2 cellular contexts compared by ENCODE assay signal in genomic region chr16:73010150-73010676, GRCh38.
TF ChIP-seq lines count a peak whose summit lies in the region.

No MANE protein-coding gene starts in this region.

TF ChIP-seq in SK-N-SH, 30 proteins besides CTCF, POLR2A, EP300 and RAD21 (continued from another document):
- TF ChIP-seq ZBTB33 (IDR thresholded peaks at IDR 0.05; ENCODE audit: borderline replicate concordance, low read depth) (no peak), PBX3 (IDR thresholded peaks at IDR 0.05) (no peak), GABPA (IDR thresholded peaks at IDR 0.05; ENCODE audit: low read depth) (no peak), NFIC (IDR thresholded peaks at IDR 0.05; ENCODE audit: borderline replicate concordance) (no peak), RXRA (IDR thresholded peaks at IDR 0.05; ENCODE audit: borderline replicate concordance, low read depth) (no peak), RCOR1 (IDR thresholded peaks at IDR 0.05; ENCODE audit: low read length) (peak; percentile 56; the same call in 1 of the 2 replicates), USF1 (IDR thresholded peaks at IDR 0.05; ENCODE audit: borderline replicate concordance, low read depth) (no peak)
TF ChIP-seq in SK-N-SH: peak in this region for 3.

TF ChIP-seq in HepG2, 621 proteins besides CTCF, POLR2A, EP300 and RAD21 (continued from another document and continues in another):
- TF ChIP-seq ZBTB33 (CRISPR knock-in tag; IDR thresholded peaks at IDR 0.05) = peak; percentile 94
- TF ChIP-seq PTBP1 (IDR thresholded peaks at IDR 0.05; ENCODE audit: low read depth, low read length, poor library complexity, severe bottlenecking) = no peak
- peak; percentile 47; the same call in 1 of the 2 replicates for TF ChIP-seq ZBTB4 (CRISPR knock-in tag; IDR thresholded peaks at IDR 0.05; ENCODE audit: borderline replicate concordance)
- TF ChIP-seq ZFP82 (CRISPR knock-in tag; IDR thresholded peaks at IDR 0.05; ENCODE audit: borderline replicate concordance) = no peak
- TF ChIP-seq FOXM1 (CRISPR knock-in tag; IDR thresholded peaks at IDR 0.05) = no peak
- TF ChIP-seq SPEN (CRISPR knock-in tag; IDR thresholded peaks at IDR 0.05; ENCODE audit: low read depth) = no peak
- TF ChIP-seq SP2 (CRISPR knock-in tag; IDR thresholded peaks at IDR 0.05) = 0 out of 2 replicates have a peak, but pooled peaks have one; percentile 5
- no peak for TF ChIP-seq ZSCAN12 (CRISPR knock-in tag; IDR thresholded peaks at IDR 0.05)
- no peak for TF ChIP-seq ZNF281 (CRISPR knock-in tag; IDR thresholded peaks at IDR 0.05; ENCODE audit: borderline replicate concordance)
- TF ChIP-seq HNF1A (IDR thresholded peaks at IDR 0.05; ENCODE audit: low read depth) = no peak
- TF ChIP-seq HNF1A (CRISPR knock-in tag; IDR thresholded peaks at IDR 0.05; ENCODE audit: borderline replicate concordance) = no peak
- TF ChIP-seq WIZ (CRISPR knock-in tag; IDR thresholded peaks at IDR 0.05) = no peak
- no peak for TF ChIP-seq NFE2 (CRISPR knock-in tag; IDR thresholded peaks at IDR 0.05)
- no peak for TF ChIP-seq DMAP1 (CRISPR knock-in tag; IDR thresholded peaks at IDR 0.05)
- no peak for TF ChIP-seq ZNF280D (CRISPR knock-in tag; IDR thresholded peaks at IDR 0.05)
- TF ChIP-seq ZNF333 (CRISPR knock-in tag; IDR thresholded peaks at IDR 0.05; ENCODE audit: borderline replicate concordance) = no peak
- no peak for TF ChIP-seq HOXA5 (CRISPR knock-in tag; IDR thresholded peaks at IDR 0.05)
- TF ChIP-seq HNRNPL (IDR thresholded peaks at IDR 0.05; ENCODE audit: low read depth, low read length) = peak; percentile 93
- no peak for TF ChIP-seq EHMT2 (IDR thresholded peaks at IDR 0.05; ENCODE audit: borderline replicate concordance, low read depth, low read length)
- TF ChIP-seq HMGXB4 (CRISPR knock-in tag; IDR thresholded peaks at IDR 0.05; ENCODE audit: borderline replicate concordance in 1 of 2, low read depth in 1 of 2) = no peak
- no peak for TF ChIP-seq ZNF768 (CRISPR knock-in tag; IDR thresholded peaks at IDR 0.05)
- no peak for TF ChIP-seq JUN (CRISPR knock-in tag; IDR thresholded peaks at IDR 0.05)
- TF ChIP-seq ZNF710 (CRISPR knock-in tag; IDR thresholded peaks at IDR 0.05; ENCODE audit: borderline replicate concordance) = peak; percentile 31; the same call in 1 of the 2 replicates
- TF ChIP-seq HOXA3 (CRISPR knock-in tag; IDR thresholded peaks at IDR 0.05) = peak; percentile 24; the same call in 1 of the 2 replicates
- TF ChIP-seq ZNF570 (CRISPR knock-in tag; IDR thresholded peaks at IDR 0.05; ENCODE audit: borderline replicate concordance) = no peak
- TF ChIP-seq HOMEZ (CRISPR knock-in tag; IDR thresholded peaks at IDR 0.05; ENCODE audit: low read depth) = peak; percentile 53; the same call in 1 of the 2 replicates
- no peak for TF ChIP-seq MIER3 (CRISPR knock-in tag; IDR thresholded peaks at IDR 0.05; ENCODE audit: borderline replicate concordance)
- no peak for TF ChIP-seq HNRNPUL1 (IDR thresholded peaks at IDR 0.05; ENCODE audit: low read depth, low read length)
- no peak for TF ChIP-seq U2AF1 (optimal IDR thresholded peaks at IDR 0.05; ENCODE audit: low read depth, low read length)
